8 cellular contexts compared by ENCODE assay signal in genomic region chr1:55217226-55217996, GRCh38. TPM values are rescaled to one million over a fixed set of nuclear protein-coding genes. Genes with fewer than 3 reads are reported as not detected.
DNase-seq lines count a peak whose midpoint lies in the region; ATAC-seq and TF ChIP-seq lines count a peak whose summit lies in the region.

No MANE protein-coding gene starts in this region.

- peak overlapping the region; percentile 50 for H3K4me2 ChIP-seq in OCI-LY3 (ENCODE audit: low read length)

- 16 to 18% (median 18%) methylated on average over 6 of the region's 6 CpGs for WGBS in spleen, 5 donors

- no peak for TF ChIP-seq POLR2A in spleen (IDR thresholded peaks at IDR 0.05)

- H3K9me3 ChIP-seq in OCI-LY3 (ENCODE audit: insufficient read depth, low read length) (no peaks in the 10 kb centered on the region), spleen (no peaks in the 10 kb centered on the region)
- H3K9me3 ChIP-seq in effector memory CD4-positive, alpha-beta T cell (ENCODE audit: control insufficient read depth, low read length), result no peaks in the 10 kb centered on the region

- intact Hi-C loops in spleen (cut with DNase I; ENCODE audit: low total_unique reads), result no loop called here

- H3K27ac Mint-ChIP-seq in activated T-cell treated with anti-CD3 and anti-CD28 coated beads, Interleukin-2, amount 50 U/mL, for 24 hours, result peak overlapping the region; percentile 89

- H3K27me3 Mint-ChIP-seq in activated T-cell treated with anti-CD3 and anti-CD28 coated beads, Interleukin-2, amount 50 U/mL, for 24 hours, result no peaks in the 10 kb centered on the region

- TF ChIP-seq CTCF in OCI-LY3 (IDR thresholded peaks at IDR 0.05; ENCODE audit: low read depth, low read length) (no peak), spleen (IDR thresholded peaks at IDR 0.05 in 8 of 11, conservative IDR thresholded peaks at IDR 0.05 in 3 of 11) (no peak)

- DNase-seq in activated T-cell treated with anti-CD3 and anti-CD28 coated beads, Interleukin-2, amount 50 U/mL, for 24 hours, result no peak
- no peak for DNase-seq in activated T-cell treated with anti-CD3 and anti-CD28 coated beads for 4 hours
- DNase-seq in effector memory CD4-positive, alpha-beta T cell, result no peak
- no peak for DNase-seq in spleen
- DNase-seq in NCI-H1417 (lab: John Stamatoyannopoulos, UW), result no peak

- H3K27ac ChIP-seq in OCI-LY3 (ENCODE audit: low read length), result no peak overlapping the region
- peak overlapping the region; percentile 35 for H3K27ac ChIP-seq in effector memory CD4-positive, alpha-beta T cell (ENCODE audit: insufficient read depth, low read length, poor library complexity, severe bottlenecking)
- H3K27ac ChIP-seq in spleen, result peak overlapping the region; percentile 38 to 99 (median 97)

- peaks cover 7% of the 10 kb centered on the region; the same call in 1 of the 2 replicates for H4K20me1 ChIP-seq in OCI-LY3 (ENCODE audit: insufficient read depth, low read length)

- H3K36me3 ChIP-seq in OCI-LY3 (replicated peaks; ENCODE audit: low read depth, low read length) (no peaks in the 10 kb centered on the region), spleen (no peaks in the 10 kb centered on the region)
- H3K36me3 ChIP-seq in effector memory CD4-positive, alpha-beta T cell (ENCODE audit: control insufficient read depth, insufficient read depth, low read length), result no peaks in the 10 kb centered on the region

- H2AFZ ChIP-seq in OCI-LY3 (ENCODE audit: low read depth, low read length), result no peak overlapping the region

- H3K27me3 ChIP-seq in OCI-LY3 (ENCODE audit: low read depth, low read length) (no peaks in the 10 kb centered on the region), spleen (replicated peaks in 1 of 7) (no peaks in the 10 kb centered on the region)
- H3K27me3 ChIP-seq in effector memory CD4-positive, alpha-beta T cell (replicated peaks; ENCODE audit: control insufficient read depth, insufficient read depth, low read length, poor library complexity, severe bottlenecking), result no peaks in the 10 kb centered on the region

- peak overlapping the region; percentile 48 for H3K4me3 Mint-ChIP-seq in activated T-cell treated with anti-CD3 and anti-CD28 coated beads, Interleukin-2, amount 50 U/mL, for 24 hours

- no peak overlapping the region for H3K9ac ChIP-seq in OCI-LY3 (ENCODE audit: low read length)

- H3K36me3 Mint-ChIP-seq in activated T-cell treated with anti-CD3 and anti-CD28 coated beads, Interleukin-2, amount 50 U/mL, for 24 hours (ENCODE audit: low read depth), result peaks cover 24% of the 10 kb centered on the region

- H3K79me2 ChIP-seq in OCI-LY3 (ENCODE audit: low read length), result peaks cover 35% of the 10 kb centered on the region

- ATAC-seq in GM18907 (IDR thresholded peaks at IDR 0.05; ENCODE audit: unreplicated experiment), result no peak
- ATAC-seq in GM21619 (IDR thresholded peaks at IDR 0.05; ENCODE audit: unreplicated experiment), result no peak

- H3K4me1 ChIP-seq in OCI-LY3 (ENCODE audit: low read length) (peaks cover 26% of the 10 kb centered on the region), spleen (peaks cover 37 to 54% (median 49%) of the 10 kb centered on the region in 6 donors)
- H3K4me1 ChIP-seq in effector memory CD4-positive, alpha-beta T cell (ENCODE audit: control insufficient read depth, insufficient read depth, low read length, poor library complexity, severe bottlenecking), result peaks cover 29% of the 10 kb centered on the region

- H3K4me1 Mint-ChIP-seq in activated T-cell treated with anti-CD3 and anti-CD28 coated beads, Interleukin-2, amount 50 U/mL, for 24 hours (ENCODE audit: low read depth), result peaks cover 46% of the 10 kb centered on the region

- H3K4me3 ChIP-seq in OCI-LY3 (ENCODE audit: low read length) (peak overlapping the region; percentile 29; the same call in 1 of the 2 replicates), spleen (no peak overlapping the region)
- H3K4me3 ChIP-seq in effector memory CD4-positive, alpha-beta T cell (ENCODE audit: insufficient read depth, low read depth, low read length, poor library complexity, severe bottlenecking), result no peak overlapping the region

- H3K9me3 Mint-ChIP-seq in activated T-cell treated with anti-CD3 and anti-CD28 coated beads, Interleukin-2, amount 50 U/mL, for 24 hours, result no peaks in the 10 kb centered on the region

RNA-seq across cellular contexts. Expression of gene USP24, which starts 2.2 kb away (rescaled TPM):
- total RNA-seq in spleen, result 10 to 100 TPM; 57.9 to 94.5 (median 74.2) TPM
- 10 to 100 TPM; 11.6 to 17.1 (median 15.3) TPM for polyA plus RNA-seq in spleen
